ENCODE assay signal across 13 cellular contexts in the genomic region with DNA sequence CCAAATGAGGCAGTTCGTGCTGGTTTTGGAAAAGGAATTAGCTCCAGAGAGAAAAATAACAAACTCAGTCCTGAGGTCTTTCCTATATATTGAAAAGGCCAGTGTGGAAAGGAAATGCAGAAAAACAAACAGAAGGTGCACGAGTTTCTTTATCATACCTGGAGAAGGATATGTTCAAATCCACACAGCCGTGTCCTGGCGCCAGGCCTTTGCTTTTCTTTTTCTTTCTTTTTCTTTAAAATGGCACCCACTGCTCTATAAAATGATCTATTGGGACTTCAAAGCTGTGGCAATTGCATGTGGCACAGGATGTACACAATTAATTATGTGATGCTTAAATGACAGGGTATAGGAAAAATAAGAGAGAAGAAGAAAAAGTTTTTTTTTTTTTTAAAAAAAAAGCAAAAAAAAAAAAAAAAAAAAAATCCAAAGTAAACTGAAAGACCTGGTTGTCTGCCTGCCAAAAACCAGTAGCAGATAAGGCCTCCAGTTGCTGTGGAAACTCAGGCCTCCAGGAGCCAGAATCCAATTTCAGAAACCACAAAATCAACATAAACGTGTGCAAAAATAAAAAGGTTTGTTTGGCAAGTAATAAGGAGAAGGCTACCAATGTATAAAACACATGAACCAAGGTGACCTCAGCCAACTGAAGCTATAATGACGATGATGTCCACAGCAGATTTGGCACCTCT.
A peak's percentile ranks its signal among the peaks of the same experiment; 100 is the strongest.
DNase-seq lines count a peak whose midpoint lies in the region; ATAC-seq and TF ChIP-seq lines count a peak whose summit lies in the region.
"Had no signal": no experiment of that assay in that cellular context is flagged by ENCODE, and none has a peak within 500 bp of the region (broad histone marks: within the 10 kb centered on the region; RNA-seq: fewer than 3 reads in every experiment).

No MANE protein-coding gene starts in this region.

- H3K9me3 Mint-ChIP-seq in MCF 10A (ENCODE audit: unreplicated experiment) = no peaks in the 10 kb centered on the region
- H3K9me3 Mint-ChIP-seq: activated naive CD8-positive, alpha-beta T cell treated with anti-CD3 and anti-CD28 coated beads for 36 hours had no signal

- H3K27me3 ChIP-seq in brain microvascular endothelial cell (replicated peaks) = no peaks in the 10 kb centered on the region
- no peaks in the 10 kb centered on the region for H3K27me3 ChIP-seq in testis

- ATAC-seq in GM18868 (IDR thresholded peaks at IDR 0.05; ENCODE audit: unreplicated experiment) = no peak
- ATAC-seq: sciatic nerve had no signal

- H3K27ac Mint-ChIP-seq in MCF 10A (ENCODE audit: low read depth, unreplicated experiment) = no peak overlapping the region
- H3K27ac Mint-ChIP-seq: activated naive CD8-positive, alpha-beta T cell treated with anti-CD3 and anti-CD28 coated beads for 36 hours had no signal

- no peak for TF ChIP-seq POLR2A in testis (IDR thresholded peaks at IDR 0.05)

- H3K4me1 Mint-ChIP-seq in MCF 10A (ENCODE audit: insufficient read depth, unreplicated experiment) = no peaks in the 10 kb centered on the region
- H3K4me1 Mint-ChIP-seq: activated naive CD8-positive, alpha-beta T cell treated with anti-CD3 and anti-CD28 coated beads for 36 hours had no signal

- in situ Hi-C loops in brain microvascular endothelial cell (cut with HindIII; ENCODE audit: low pct_ligation_motif_present, low sequenced_read_pairs) = no loop called here

- intact Hi-C loops in testis (cut with DNase I; ENCODE audit: low total_unique reads) (no loop called here), MCF 10A (cut with micrococcal nuclease) (no loop called here)

- no TSS peak for BruUV-seq in MCF 10A (replicated peaks; lab: Mats Ljungman, UMichigan)

- TF ChIP-seq CTCF in brain microvascular endothelial cell (IDR thresholded peaks at IDR 0.05; ENCODE audit: low read depth, low read length, missing control alignments) (no peak), testis (IDR thresholded peaks at IDR 0.05) (no peak), MCF 10A (IDR thresholded peaks at IDR 0.05; ENCODE audit: unreplicated experiment) (no peak)

- no peak overlapping the region for H3K4me3 Mint-ChIP-seq in MCF 10A (ENCODE audit: unreplicated experiment)
- H3K4me3 Mint-ChIP-seq: activated naive CD8-positive, alpha-beta T cell treated with anti-CD3 and anti-CD28 coated beads for 36 hours had no signal

- DNase-seq in LHCN-M2 (ENCODE audit: low read depth) (peak; percentile 4), NCI-H2196 treated with DMSO at 0.1 percent for 48 hours (lab: John Stamatoyannopoulos, UW; ENCODE audit: unreplicated experiment) (peak; percentile 96), brain microvascular endothelial cell (peak; percentile 16), testis (peak; percentile 25), NCI-H1694 treated with DMSO at 0.1 percent for 48 hours (lab: John Stamatoyannopoulos, UW) (no peak), MCF 10A (ENCODE audit: unreplicated experiment) (no peak)
- DNase-seq: activated naive CD8-positive, alpha-beta T cell treated with anti-CD3 and anti-CD28 coated beads for 36 hours; Caco-2; mesenchymal stem cell; SW 1271 had no signal

- no peak overlapping the region for H3K27ac ChIP-seq in brain microvascular endothelial cell
- no peak overlapping the region for H3K27ac ChIP-seq in testis
- H3K27ac ChIP-seq: HL-60 had no signal

- CTCF ChIA-PET in MCF 10A (lab: Yijun Ruan, JAX) = no interaction called here

- WGBS in testis, 2 donors = 61 to 68% methylated on average over 6 of the region's 6 CpGs

- POLR2A ChIA-PET in MCF 10A (lab: Yijun Ruan, JAX) = no interaction called here

- H3K4me3 ChIP-seq in brain microvascular endothelial cell (ENCODE audit: low read depth, low read length) (no peak overlapping the region), testis (no peak overlapping the region)

- no peaks in the 10 kb centered on the region for H3K27me3 Mint-ChIP-seq in MCF 10A (ENCODE audit: insufficient read depth, unreplicated experiment)
- H3K27me3 Mint-ChIP-seq: activated naive CD8-positive, alpha-beta T cell treated with anti-CD3 and anti-CD28 coated beads for 36 hours had no signal

- H3K9me3 ChIP-seq in testis = no peaks in the 10 kb centered on the region
- H3K9me3 ChIP-seq: Caco-2 had no signal

- H3K36me3 ChIP-seq in brain microvascular endothelial cell (replicated peaks) = no peaks in the 10 kb centered on the region
- H3K36me3 ChIP-seq in testis (ENCODE audit: low read depth, missing control alignments) = no peaks in the 10 kb centered on the region

- no peaks in the 10 kb centered on the region for H3K4me1 ChIP-seq in testis
- H3K4me1 ChIP-seq: Caco-2 had no signal

- H3K36me3 Mint-ChIP-seq in MCF 10A (ENCODE audit: insufficient read depth, unreplicated experiment) = no peaks in the 10 kb centered on the region
- H3K36me3 Mint-ChIP-seq: activated naive CD8-positive, alpha-beta T cell treated with anti-CD3 and anti-CD28 coated beads for 36 hours had no signal

Comparison
In these comparisons a context has a peak if more than half of its experiments do, and no peak if none do; other contexts are left out.
1. DNase-seq: peak in LHCN-M2 (single experiment), NCI-H2196 treated with DMSO at 0.1 percent for 48 hours (single experiment), brain microvascular endothelial cell (single experiment) and testis (single experiment); none in NCI-H1694 treated with DMSO at 0.1 percent for 48 hours (single experiment) and MCF 10A (single experiment).